Comparison of ENCODE assay signal across 10 cellular contexts in genomic region chr1:36482724-36483388, GRCh38. TPM values are rescaled to one million over a fixed set of nuclear protein-coding genes. Genes with fewer than 3 reads are reported as not detected.
DNase-seq lines count a peak whose midpoint lies in the region; ATAC-seq and TF ChIP-seq lines count a peak whose summit lies in the region.
"Had no signal": no experiment of that assay in that cellular context is flagged by ENCODE, and none has a peak within 500 bp of the region (broad histone marks: within the 10 kb centered on the region; RNA-seq: fewer than 3 reads in every experiment).

TSS of gene CSF3R (minus strand) at chr1:36482913. CDS start at chr1:36479496, 3,417 bp downstream.

- H3K36me3 ChIP-seq in lower lobe of right lung (no peaks in the 10 kb centered on the region), suprapubic skin (no peaks in the 10 kb centered on the region)
- H3K36me3 ChIP-seq: prostate gland had no signal

- H3K27me3 Mint-ChIP-seq in activated CD8-positive, alpha-beta T cell treated with anti-CD3 and anti-CD28 coated beads, Interleukin-2, amount 10 ng/mL, durations not matched to agents 7 days and 5 days (ENCODE audit: low read depth): peaks cover 22% of the 10 kb centered on the region
- peaks cover 2% of the 10 kb centered on the region for H3K27me3 Mint-ChIP-seq in activated CD8-positive, alpha-beta T cell treated with anti-CD3 and anti-CD28 coated beads for 36 hours
- peaks cover 13% of the 10 kb centered on the region for H3K27me3 Mint-ChIP-seq in activated naive CD8-positive, alpha-beta T cell treated with anti-CD3 and anti-CD28 coated beads, Interleukin-2, amount 10 ng/mL, durations not matched to agents 7 days and 5 days

- intact Hi-C loops in activated CD8-positive, alpha-beta T cell treated with anti-CD3 and anti-CD28 coated beads for 36 hours (cut with micrococcal nuclease): no loop called here
- intact Hi-C loops in lower lobe of right lung (cut with DNase I): no loop called here

- ATAC-seq in activated CD8-positive, alpha-beta T cell treated with anti-CD3 and anti-CD28 coated beads, Interleukin-2, amount 10 ng/mL, durations not matched to agents 7 days and 5 days: no peak
- no peak for ATAC-seq in activated CD8-positive, alpha-beta T cell treated with anti-CD3 and anti-CD28 coated beads for 36 hours
- ATAC-seq in activated naive CD8-positive, alpha-beta T cell treated with anti-CD3 and anti-CD28 coated beads, Interleukin-2, amount 10 ng/mL, durations not matched to agents 7 days and 5 days (ENCODE audit: low read depth): no peak
- ATAC-seq in lower lobe of right lung (peak; percentile 27 to 37), GM18517 (IDR thresholded peaks at IDR 0.05; ENCODE audit: unreplicated experiment) (no peak)

- peak within 1 kb of the TSS; percentile 56 for H3K27ac Mint-ChIP-seq in activated CD8-positive, alpha-beta T cell treated with anti-CD3 and anti-CD28 coated beads, Interleukin-2, amount 10 ng/mL, durations not matched to agents 7 days and 5 days
- H3K27ac Mint-ChIP-seq in activated CD8-positive, alpha-beta T cell treated with anti-CD3 and anti-CD28 coated beads for 36 hours: no peak within 1 kb of the TSS
- peak within 1 kb of the TSS; percentile 56 for H3K27ac Mint-ChIP-seq in activated naive CD8-positive, alpha-beta T cell treated with anti-CD3 and anti-CD28 coated beads, Interleukin-2, amount 10 ng/mL, durations not matched to agents 7 days and 5 days

- WGBS in suprapubic skin: 44% methylated on average over 10 of the region's 13 CpGs

- H3K9me3 ChIP-seq in lower lobe of right lung: no peaks in the 10 kb centered on the region
- no peaks in the 10 kb centered on the region for H3K9me3 ChIP-seq in suprapubic skin
- H3K9me3 ChIP-seq: prostate gland had no signal

- CTCF ChIA-PET in activated CD8-positive, alpha-beta T cell treated with anti-CD3 and anti-CD28 coated beads, Interleukin-2, amount 10 ng/mL, durations not matched to agents 7 days and 5 days (lab: Charles Lee): no interaction called here
- CTCF ChIA-PET in activated CD8-positive, alpha-beta T cell treated with anti-CD3 and anti-CD28 coated beads for 36 hours (lab: Charles Lee): interaction anchor here (1.7 kb wide), 1 partner anchor 34 kb away, joined by 4 read pairs; no protein-coding TSS in a partner anchor

- no peak for DNase-seq in activated CD8-positive, alpha-beta T cell treated with anti-CD3 and anti-CD28 coated beads, Interleukin-2, amount 10 ng/mL, durations not matched to agents 7 days and 5 days
- no peak for DNase-seq in activated CD8-positive, alpha-beta T cell treated with anti-CD3 and anti-CD28 coated beads for 36 hours
- no peak for DNase-seq in activated naive CD8-positive, alpha-beta T cell treated with anti-CD3 and anti-CD28 coated beads, Interleukin-2, amount 10 ng/mL, durations not matched to agents 7 days and 5 days
- DNase-seq in lower lobe of right lung (peak; percentile 76), suprapubic skin (ENCODE audit: low spot score in 2 of 2) (no peak), putamen (ENCODE audit: low spot score) (no peak), NCI-H1417 treated with DMSO at 0.1 percent for 48 hours (lab: John Stamatoyannopoulos, UW) (no peak)
- DNase-seq: NCI-H446 had no signal

- H3K4me3 Mint-ChIP-seq in activated CD8-positive, alpha-beta T cell treated with anti-CD3 and anti-CD28 coated beads, Interleukin-2, amount 10 ng/mL, durations not matched to agents 7 days and 5 days: no peak within 1 kb of the TSS
- no peak within 1 kb of the TSS for H3K4me3 Mint-ChIP-seq in activated CD8-positive, alpha-beta T cell treated with anti-CD3 and anti-CD28 coated beads for 36 hours
- peak within 1 kb of the TSS; percentile 60 for H3K4me3 Mint-ChIP-seq in activated naive CD8-positive, alpha-beta T cell treated with anti-CD3 and anti-CD28 coated beads, Interleukin-2, amount 10 ng/mL, durations not matched to agents 7 days and 5 days

- TF ChIP-seq EP300 in suprapubic skin (IDR thresholded peaks at IDR 0.05): no peak

- H3K4me1 Mint-ChIP-seq in activated CD8-positive, alpha-beta T cell treated with anti-CD3 and anti-CD28 coated beads, Interleukin-2, amount 10 ng/mL, durations not matched to agents 7 days and 5 days (ENCODE audit: low read depth): peaks cover 8% of the 10 kb centered on the region
- H3K4me1 Mint-ChIP-seq in activated CD8-positive, alpha-beta T cell treated with anti-CD3 and anti-CD28 coated beads for 36 hours (ENCODE audit: low read depth): peaks cover 9% of the 10 kb centered on the region
- H3K4me1 Mint-ChIP-seq in activated naive CD8-positive, alpha-beta T cell treated with anti-CD3 and anti-CD28 coated beads, Interleukin-2, amount 10 ng/mL, durations not matched to agents 7 days and 5 days: peaks cover 13% of the 10 kb centered on the region

- H3K27me3 ChIP-seq in lower lobe of right lung (ENCODE audit: low read depth): no peaks in the 10 kb centered on the region
- no peaks in the 10 kb centered on the region for H3K27me3 ChIP-seq in suprapubic skin

- no peaks in the 10 kb centered on the region for H3K36me3 Mint-ChIP-seq in activated CD8-positive, alpha-beta T cell treated with anti-CD3 and anti-CD28 coated beads, Interleukin-2, amount 10 ng/mL, durations not matched to agents 7 days and 5 days (ENCODE audit: low read depth)
- no peaks in the 10 kb centered on the region for H3K36me3 Mint-ChIP-seq in activated CD8-positive, alpha-beta T cell treated with anti-CD3 and anti-CD28 coated beads for 36 hours (ENCODE audit: low read depth)
- H3K36me3 Mint-ChIP-seq in activated naive CD8-positive, alpha-beta T cell treated with anti-CD3 and anti-CD28 coated beads, Interleukin-2, amount 10 ng/mL, durations not matched to agents 7 days and 5 days: no peaks in the 10 kb centered on the region

- H3K27ac ChIP-seq in lower lobe of right lung (peak within 1 kb of the TSS; percentile 82), suprapubic skin (no peak within 1 kb of the TSS)
- H3K27ac ChIP-seq: prostate gland had no signal

- H3K4me3 ChIP-seq in lower lobe of right lung (peak within 1 kb of the TSS; percentile 56), suprapubic skin (peak within 1 kb of the TSS; percentile 17)
- H3K4me3 ChIP-seq: prostate gland had no signal

- no peak for TF ChIP-seq POLR2A in suprapubic skin (IDR thresholded peaks at IDR 0.05)

- TF ChIP-seq CTCF in activated CD8-positive, alpha-beta T cell treated with anti-CD3 and anti-CD28 coated beads for 36 hours (IDR thresholded peaks at IDR 0.05): no peak
- TF ChIP-seq CTCF in lower lobe of right lung (IDR thresholded peaks at IDR 0.05) (no peak), suprapubic skin (IDR thresholded peaks at IDR 0.05) (no peak)

- POLR2A ChIA-PET in activated CD8-positive, alpha-beta T cell treated with anti-CD3 and anti-CD28 coated beads, Interleukin-2, amount 10 ng/mL, durations not matched to agents 7 days and 5 days (lab: Charles Lee): no interaction called here
- POLR2A ChIA-PET in activated CD8-positive, alpha-beta T cell treated with anti-CD3 and anti-CD28 coated beads for 36 hours (lab: Charles Lee): no interaction called here
- POLR2A ChIA-PET in activated naive CD8-positive, alpha-beta T cell treated with anti-CD3 and anti-CD28 coated beads, Interleukin-2, amount 10 ng/mL, durations not matched to agents 7 days and 5 days (lab: Charles Lee): interaction anchor here (0.7 kb wide), 1 partner anchor 19 kb away, joined by 3 read pairs; the partner anchor contains the start of gene MRPS15

- H3K9me3 Mint-ChIP-seq in activated CD8-positive, alpha-beta T cell treated with anti-CD3 and anti-CD28 coated beads, Interleukin-2, amount 10 ng/mL, durations not matched to agents 7 days and 5 days (ENCODE audit: insufficient read depth): no peaks in the 10 kb centered on the region
- H3K9me3 Mint-ChIP-seq in activated CD8-positive, alpha-beta T cell treated with anti-CD3 and anti-CD28 coated beads for 36 hours: no peaks in the 10 kb centered on the region
- no peaks in the 10 kb centered on the region for H3K9me3 Mint-ChIP-seq in activated naive CD8-positive, alpha-beta T cell treated with anti-CD3 and anti-CD28 coated beads, Interleukin-2, amount 10 ng/mL, durations not matched to agents 7 days and 5 days

- peaks cover 40% of the 10 kb centered on the region for H3K4me1 ChIP-seq in lower lobe of right lung
- no peaks in the 10 kb centered on the region for H3K4me1 ChIP-seq in suprapubic skin
- H3K4me1 ChIP-seq: prostate gland had no signal

RNA-seq across cellular contexts. Expression of gene CSF3R, which starts in this region (rescaled TPM):
- under 1 TPM in 1 of 2 experiments, not detected in 1; 0.05 TPM for total RNA-seq in activated CD8-positive, alpha-beta T cell treated with anti-CD3 and anti-CD28 coated beads, Interleukin-2, amount 10 ng/mL, durations not matched to agents 7 days and 5 days
- total RNA-seq in activated CD8-positive, alpha-beta T cell treated with anti-CD3 and anti-CD28 coated beads for 36 hours: not detected
- total RNA-seq in activated naive CD8-positive, alpha-beta T cell treated with anti-CD3 and anti-CD28 coated beads, Interleukin-2, amount 10 ng/mL, durations not matched to agents 7 days and 5 days: under 1 TPM; 0.17 to 0.37 TPM
- 214 TPM for total RNA-seq in lower lobe of right lung
- 1 to 10 TPM in 3 of 4 donors, under 1 TPM in 1; 0.60 to 2.7 (median 2.1) TPM for total RNA-seq in suprapubic skin

Comparison
In these comparisons a context has a peak if more than half of its experiments do, and no peak if none do; other contexts are left out.
1. RNA of gene CSF3R (total RNA-seq): 214 TPM in lower lobe of right lung (single experiment); 0.60 to 2.7 TPM in suprapubic skin, 0.17 to 0.37 TPM in activated naive CD8-positive, alpha-beta T cell treated with anti-CD3 and anti-CD28 coated beads, Interleukin-2, amount 10 ng/mL, durations not matched to agents 7 days and 5 days, 0.05 TPM in activated CD8-positive, alpha-beta T cell treated with anti-CD3 and anti-CD28 coated beads, Interleukin-2, amount 10 ng/mL, durations not matched to agents 7 days and 5 days and not detected in activated CD8-positive, alpha-beta T cell treated with anti-CD3 and anti-CD28 coated beads for 36 hours; every median in the first group is over 10 times any median in the second.
2. ATAC-seq: peak in lower lobe of right lung (2 of 2); none in activated CD8-positive, alpha-beta T cell treated with anti-CD3 and anti-CD28 coated beads, Interleukin-2, amount 10 ng/mL, durations not matched to agents 7 days and 5 days (single experiment), activated CD8-positive, alpha-beta T cell treated with anti-CD3 and anti-CD28 coated beads for 36 hours (single experiment), activated naive CD8-positive, alpha-beta T cell treated with anti-CD3 and anti-CD28 coated beads, Interleukin-2, amount 10 ng/mL, durations not matched to agents 7 days and 5 days (single experiment) and GM18517 (single experiment).